Comparison of ENCODE assay signal across 9 cellular contexts in genomic region chr1:40451238-40451585, GRCh38. TPM values are rescaled to one million over a fixed set of nuclear protein-coding genes. Genes with fewer than 3 reads are reported as not detected.
DNase-seq lines count a peak whose midpoint lies in the region; ATAC-seq and TF ChIP-seq lines count a peak whose summit lies in the region.
"Had no signal": no experiment of that assay in that cellular context is flagged by ENCODE, and none has a peak within 500 bp of the region (broad histone marks: within the 10 kb centered on the region; RNA-seq: fewer than 3 reads in every experiment).

No MANE protein-coding gene starts in this region.

- peak overlapping the region; percentile 46 for H3K27ac ChIP-seq in SJSA1
- H3K27ac ChIP-seq in stomach = peak overlapping the region in 1 of 5 donors; percentile 64

- H3K4me3 ChIP-seq in SJSA1 = peak overlapping the region; percentile 61
- peak overlapping the region; percentile 78 for H3K4me3 ChIP-seq in epithelial cell of proximal tubule (ENCODE audit: low read depth, low read length)
- H3K4me3 ChIP-seq in stomach = peak overlapping the region in 1 of 4 donors; percentile 71

- intact Hi-C loops in stomach (cut with DNase I; ENCODE audit: low total_unique reads) (no loop called here), Right ventricle myocardium inferior (cut with DNase I) (no loop called here)

- H3K27me3 Mint-ChIP-seq in activated CD4-positive, alpha-beta T cell treated with anti-CD3 and anti-CD28 coated beads, Interleukin-2, amount 10 ng/mL, durations not matched to agents 7 days and 5 days = no peaks in the 10 kb centered on the region

- peaks cover 10% of the 10 kb centered on the region for H3K36me3 ChIP-seq in SJSA1
- peaks cover 0 to 28% (median 13%) of the 10 kb centered on the region in 4 donors for H3K36me3 ChIP-seq in stomach

- H3K4me1 ChIP-seq in SJSA1 (replicated peaks) = peaks cover 10% of the 10 kb centered on the region
- H3K4me1 ChIP-seq in stomach = peaks cover 5 to 21% (median 11%) of the 10 kb centered on the region in 4 donors

- CTCF ChIA-PET in activated CD4-positive, alpha-beta T cell treated with anti-CD3 and anti-CD28 coated beads, Interleukin-2, amount 10 ng/mL, durations not matched to agents 7 days and 5 days (lab: Charles Lee) = interaction anchor here (0.6 to 1.8 kb wide), 5 partner anchors 10 to 115 kb away, joined by 3 to 6 read pairs (median 3); partner anchors contain the start of gene ZFP69

- H3K4me3 Mint-ChIP-seq in activated CD4-positive, alpha-beta T cell treated with anti-CD3 and anti-CD28 coated beads, Interleukin-2, amount 10 ng/mL, durations not matched to agents 7 days and 5 days = peak overlapping the region; percentile 84
- peak overlapping the region; percentile 85 for H3K4me3 Mint-ChIP-seq in stimulated activated effector memory CD8-positive, alpha-beta T cell treated with anti-CD3 and anti-CD28 coated beads, Interleukin-12 subunit alpha, Interleukin-12 subunit beta, amount 100 ng/mL, for 72 hours

- H3K27ac Mint-ChIP-seq in activated CD4-positive, alpha-beta T cell treated with anti-CD3 and anti-CD28 coated beads, Interleukin-2, amount 10 ng/mL, durations not matched to agents 7 days and 5 days = peak overlapping the region; percentile 87
- H3K27ac Mint-ChIP-seq in stimulated activated effector memory CD8-positive, alpha-beta T cell treated with anti-CD3 and anti-CD28 coated beads, Interleukin-12 subunit alpha, Interleukin-12 subunit beta, amount 100 ng/mL, for 72 hours = peak overlapping the region; percentile 97

- no peaks in the 10 kb centered on the region for H3K27me3 ChIP-seq in SJSA1 (replicated peaks)
- no peaks in the 10 kb centered on the region for H3K27me3 ChIP-seq in stomach
- H3K27me3 ChIP-seq: MG63 had no signal

- WGBS in stomach, 5 donors = 75 to 96% (median 81%) methylated on average over 1 of the region's 1 CpG

- TF ChIP-seq EP300 in stomach (IDR thresholded peaks at IDR 0.05) = no peak

- POLR2A ChIA-PET in activated CD4-positive, alpha-beta T cell treated with anti-CD3 and anti-CD28 coated beads, Interleukin-2, amount 10 ng/mL, durations not matched to agents 7 days and 5 days (lab: Charles Lee) = interaction anchor here (0.6 kb wide), 1 partner anchor 101 kb away, joined by 3 read pairs; no protein-coding TSS in a partner anchor

- peaks cover 22% of the 10 kb centered on the region for H3K4me1 Mint-ChIP-seq in activated CD4-positive, alpha-beta T cell treated with anti-CD3 and anti-CD28 coated beads, Interleukin-2, amount 10 ng/mL, durations not matched to agents 7 days and 5 days
- H3K4me1 Mint-ChIP-seq in stimulated activated effector memory CD8-positive, alpha-beta T cell treated with anti-CD3 and anti-CD28 coated beads, Interleukin-12 subunit alpha, Interleukin-12 subunit beta, amount 100 ng/mL, for 72 hours = peaks cover 21% of the 10 kb centered on the region

- peaks cover 9% of the 10 kb centered on the region for H3K9me3 ChIP-seq in SJSA1 (replicated peaks)
- peaks cover 3 to 36% (median 23%) of the 10 kb centered on the region in 4 donors for H3K9me3 ChIP-seq in stomach

- H3K36me3 Mint-ChIP-seq in activated CD4-positive, alpha-beta T cell treated with anti-CD3 and anti-CD28 coated beads, Interleukin-2, amount 10 ng/mL, durations not matched to agents 7 days and 5 days (ENCODE audit: low read depth) = peaks cover 58% of the 10 kb centered on the region
- H3K36me3 Mint-ChIP-seq in stimulated activated effector memory CD8-positive, alpha-beta T cell treated with anti-CD3 and anti-CD28 coated beads, Interleukin-12 subunit alpha, Interleukin-12 subunit beta, amount 100 ng/mL, for 72 hours = peaks cover 33% of the 10 kb centered on the region

- peaks cover 53% of the 10 kb centered on the region for H3K9me3 Mint-ChIP-seq in activated CD4-positive, alpha-beta T cell treated with anti-CD3 and anti-CD28 coated beads, Interleukin-2, amount 10 ng/mL, durations not matched to agents 7 days and 5 days
- H3K9me3 Mint-ChIP-seq in stimulated activated effector memory CD8-positive, alpha-beta T cell treated with anti-CD3 and anti-CD28 coated beads, Interleukin-12 subunit alpha, Interleukin-12 subunit beta, amount 100 ng/mL, for 72 hours = peaks cover 18% of the 10 kb centered on the region

- no peak for TF ChIP-seq POLR2A in stomach (IDR thresholded peaks at IDR 0.05)

- TF ChIP-seq CTCF in epithelial cell of proximal tubule (conservative IDR thresholded peaks at IDR 0.05; ENCODE audit: low read depth, low read length) (no peak), stomach (IDR thresholded peaks at IDR 0.05) (no peak)

- ATAC-seq in stimulated activated effector memory CD8-positive, alpha-beta T cell treated with anti-CD3 and anti-CD28 coated beads, Interleukin-12 subunit alpha, Interleukin-12 subunit beta, amount 100 ng/mL, for 72 hours = no peak
- no peak for ATAC-seq in Right ventricle myocardium inferior

- no peak for DNase-seq in activated CD4-positive, alpha-beta T cell treated with anti-CD3 and anti-CD28 coated beads, Interleukin-2, amount 10 ng/mL, durations not matched to agents 7 days and 5 days
- no peak for DNase-seq in activated CD4-positive, alpha-beta T cell treated with anti-CD3 and anti-CD28 coated beads, Interleukin-2, amount 50 U/mL, for 4 hours
- DNase-seq in SJSA1 (ENCODE audit: low read depth in 1 of 2, low spot score in 2 of 2) (no peak), epithelial cell of proximal tubule (ENCODE audit: low read depth) (no peak), DMS114 treated with DMSO at 0.1 percent for 48 hours (lab: John Stamatoyannopoulos, UW; ENCODE audit: unreplicated experiment) (no peak), stomach (no peak), Right ventricle myocardium inferior (ENCODE audit: missing footprints) (no peak)
- DNase-seq in stimulated activated effector memory CD8-positive, alpha-beta T cell treated with anti-CD3 and anti-CD28 coated beads, Interleukin-12 subunit alpha, Interleukin-12 subunit beta, amount 100 ng/mL, for 72 hours (ENCODE audit: low spot score in 2 of 2) = no peak

RNA-seq across cellular contexts. Expression of gene ZFP69B, which starts 0.9 kb away (rescaled TPM):
- 1 to 10 TPM; 3.0 to 3.5 TPM for total RNA-seq in activated CD4-positive, alpha-beta T cell treated with anti-CD3 and anti-CD28 coated beads, Interleukin-2, amount 10 ng/mL, durations not matched to agents 7 days and 5 days
- 2.3 and 4.2 TPM in 2 replicates for total RNA-seq in SJSA1 (2014; rRNA removed; shearing (Covaris generic))
- total RNA-seq in epithelial cell of proximal tubule (2.6 and 4.1 TPM in 2 replicates), stomach (1 to 10 TPM in 1 of 5 donors, under 1 TPM in 1, not detected in 3; 0.45 to 2.0 TPM), Right ventricle myocardium inferior (1.2 TPM)
- polyA plus RNA-seq in stomach = under 1 TPM; 0.35 to 0.92 (median 0.81) TPM

RNA-seq across cellular contexts. Expression of gene ZFP69, which starts 25.9 kb away (rescaled TPM):
- 1 to 10 TPM; 2.5 to 2.7 TPM for total RNA-seq in activated CD4-positive, alpha-beta T cell treated with anti-CD3 and anti-CD28 coated beads, Interleukin-2, amount 10 ng/mL, durations not matched to agents 7 days and 5 days
- 4.9 and 5.6 TPM in 2 replicates for total RNA-seq in SJSA1 (2014; rRNA removed; shearing (Covaris generic))
- 0.58 and 2.6 TPM in 2 replicates for total RNA-seq in epithelial cell of proximal tubule
- 10 to 100 TPM in 1 of 5 donors, 1 to 10 TPM in 4; 1.3 to 34.4 (median 3.1) TPM for total RNA-seq in stomach
- polyA plus RNA-seq in stomach = 1 to 10 TPM; 1.2 to 2.6 (median 2.3) TPM
- total RNA-seq in Right ventricle myocardium inferior = 1.8 TPM

RNA-seq across cellular contexts. Expression of gene EXO5, which starts 57.4 kb away (rescaled TPM):
- total RNA-seq in activated CD4-positive, alpha-beta T cell treated with anti-CD3 and anti-CD28 coated beads, Interleukin-2, amount 10 ng/mL, durations not matched to agents 7 days and 5 days = 10 to 100 TPM; 16.3 to 16.8 TPM
- 13.1 and 20.4 TPM in 2 replicates for total RNA-seq in SJSA1 (2014; rRNA removed; shearing (Covaris generic))
- total RNA-seq in epithelial cell of proximal tubule = 6.9 and 7.3 TPM in 2 replicates
- 1 to 10 TPM in 4 of 5 donors, under 1 TPM in 1; 0.45 to 9.0 (median 6.1) TPM for total RNA-seq in stomach
- polyA plus RNA-seq in stomach = 1 to 10 TPM; 2.7 to 6.1 (median 3.6) TPM
- total RNA-seq in Right ventricle myocardium inferior = 4.7 TPM
